ENCODE assay signal across 1 cellular context in genomic region chr6:36874443-36875249, GRCh38.
TF ChIP-seq lines count a peak whose summit lies in the region.

PPIL1 (minus strand) TSS chr6:36874803; CDS start chr6:36874772, 31 bp downstream.

TF ChIP-seq in K562, 482 proteins besides CTCF, POLR2A, EP300 and RAD21 (continued from another document and continues in another):
- peak in 1 of 2 experiments; percentile 84 for TF ChIP-seq AFF1 (IDR thresholded peaks at IDR 0.05; ENCODE audit: low read depth in 1 of 2, partially characterized antibody in 2 of 2)
- TF ChIP-seq ZNF282 (CRISPR knock-in tag; IDR thresholded peaks at IDR 0.05) = no peak
- TF ChIP-seq SRSF3 (IDR thresholded peaks at IDR 0.05; ENCODE audit: insufficient read depth, low read length) = 0 out of 2 replicates have a peak, but pooled peaks have one; percentile 87
- no peak for TF ChIP-seq POLR3A (IDR thresholded peaks at IDR 0.05; ENCODE audit: borderline replicate concordance, extremely low read depth, insufficient read depth, insufficient read length)
- TF ChIP-seq SMAD2 (IDR thresholded peaks at IDR 0.05; ENCODE audit: low read depth, low read length) = no peak
- peak; percentile 60; the same call in 1 of the 2 replicates for TF ChIP-seq FOXP1 (CRISPR knock-in tag; IDR thresholded peaks at IDR 0.05)
- TF ChIP-seq RBM25 (IDR thresholded peaks at IDR 0.05; ENCODE audit: low read depth, low read length, severe bottlenecking) = peak; percentile 64
- no peak for TF ChIP-seq SMARCB1 (IDR thresholded peaks at IDR 0.05; ENCODE audit: insufficient read length, low read depth)
- TF ChIP-seq DMBX1 (CRISPR knock-in tag; IDR thresholded peaks at IDR 0.05; ENCODE audit: borderline replicate concordance) = peak; percentile 60; the same call in 1 of the 2 replicates
- TF ChIP-seq ZFX (CRISPR knock-in tag; IDR thresholded peaks at IDR 0.05) = peak; percentile 92
- no peak for TF ChIP-seq ZNF280A (IDR thresholded peaks at IDR 0.05; ENCODE audit: low read depth, partially characterized antibody)
- TF ChIP-seq KDM4B (IDR thresholded peaks at IDR 0.05; ENCODE audit: borderline replicate concordance in 2 of 2, low read depth in 1 of 2) = peak in 1 of 2 experiments; percentile 97; a peak in 2 of 4 replicates
- no peak; the same call in 1 of the 2 replicates for TF ChIP-seq GATA2 (CRISPR knock-in tag; IDR thresholded peaks at IDR 0.05)
- TF ChIP-seq ZBTB40 (IDR thresholded peaks at IDR 0.05) = peak; percentile 100
- no peak for TF ChIP-seq ZBTB40 (CRISPR knock-in tag; IDR thresholded peaks at IDR 0.05)
- TF ChIP-seq SMARCA4 (IDR thresholded peaks at IDR 0.05) = no peak; the same call in 1 of the 2 replicates
- peak; percentile 75; the same call in 1 of the 2 replicates for TF ChIP-seq HLTF (IDR thresholded peaks at IDR 0.05)
- TF ChIP-seq LEF1 (IDR thresholded peaks at IDR 0.05) = peak; percentile 58
- no peak for TF ChIP-seq ATF3 (IDR thresholded peaks at IDR 0.05)
- peak; percentile 59; the same call in 1 of the 2 replicates for TF ChIP-seq ATF3 (CRISPR knock-in tag; conservative IDR thresholded peaks at IDR 0.05)
- peak; percentile 80; the same call in 1 of the 2 replicates for TF ChIP-seq GTF2E2 (tag; IDR thresholded peaks at IDR 0.05)
- peak; percentile 58; the same call in 1 of the 2 replicates for TF ChIP-seq NBN (IDR thresholded peaks at IDR 0.05; ENCODE audit: low read depth)
- peak; percentile 74 to 85; a peak in 3 of 4 replicates for TF ChIP-seq FOXK2 (conservative IDR thresholded peaks at IDR 0.05 in 1 of 2, IDR thresholded peaks at IDR 0.05 in 1 of 2; ENCODE audit: low read depth in 2 of 2)
- TF ChIP-seq ZNF232 (CRISPR knock-in tag; IDR thresholded peaks at IDR 0.05) = no peak; the same call in 1 of the 2 replicates
- no peak for TF ChIP-seq ZNF444 (CRISPR knock-in tag; IDR thresholded peaks at IDR 0.05)
- no peak for TF ChIP-seq NR3C1 (CRISPR knock-in tag; IDR thresholded peaks at IDR 0.05)
- peak; percentile 38; the same call in 1 of the 2 replicates for TF ChIP-seq JUND (IDR thresholded peaks at IDR 0.05; ENCODE audit: borderline replicate concordance, low read depth, low read length)
- peak; percentile 57; the same call in 1 of the 3 replicates for TF ChIP-seq JUND (tag; IDR thresholded peaks at IDR 0.05; ENCODE audit: borderline replicate concordance, low read depth, low read length)
- peak; percentile 80 for TF ChIP-seq POLR2H (tag; IDR thresholded peaks at IDR 0.05; ENCODE audit: low read depth)
- TF ChIP-seq MCM5 (IDR thresholded peaks at IDR 0.05; ENCODE audit: low read depth) = no peak
- TF ChIP-seq NCOA2 (IDR thresholded peaks at IDR 0.05; ENCODE audit: partially characterized antibody in 2 of 2) = no peak
- TF ChIP-seq SMARCE1 (IDR thresholded peaks at IDR 0.05) = no peak; the same call in 1 of the 2 replicates
- no peak for TF ChIP-seq HDGF (IDR thresholded peaks at IDR 0.05)
- TF ChIP-seq ATF6 (CRISPR knock-in tag; IDR thresholded peaks at IDR 0.05) = no peak
- peak; percentile 98 for TF ChIP-seq ARID4B (CRISPR knock-in tag; IDR thresholded peaks at IDR 0.05)
- peak; percentile 91; the same call in 1 of the 2 replicates for TF ChIP-seq KLF1 (tag; IDR thresholded peaks at IDR 0.05)
- peak; percentile 89 to 92; a peak in 2 of 4 replicates for TF ChIP-seq SIN3A (IDR thresholded peaks at IDR 0.05; ENCODE audit: borderline replicate concordance in 2 of 2, control insufficient read depth in 1 of 2, low read depth in 2 of 2, low read length in 2 of 2)
- TF ChIP-seq BHLHE40 (IDR thresholded peaks at IDR 0.05; ENCODE audit: low read length) = peak; percentile 55; the same call in 1 of the 2 replicates
- TF ChIP-seq MCM3 (IDR thresholded peaks at IDR 0.05) = no peak
- TF ChIP-seq XRCC3 (IDR thresholded peaks at IDR 0.05) = no peak
- TF ChIP-seq MXI1 (IDR thresholded peaks at IDR 0.05; ENCODE audit: low read depth, low read length) = peak; percentile 89
